ENCODE assay signal across 14 cellular contexts in the genomic region with DNA sequence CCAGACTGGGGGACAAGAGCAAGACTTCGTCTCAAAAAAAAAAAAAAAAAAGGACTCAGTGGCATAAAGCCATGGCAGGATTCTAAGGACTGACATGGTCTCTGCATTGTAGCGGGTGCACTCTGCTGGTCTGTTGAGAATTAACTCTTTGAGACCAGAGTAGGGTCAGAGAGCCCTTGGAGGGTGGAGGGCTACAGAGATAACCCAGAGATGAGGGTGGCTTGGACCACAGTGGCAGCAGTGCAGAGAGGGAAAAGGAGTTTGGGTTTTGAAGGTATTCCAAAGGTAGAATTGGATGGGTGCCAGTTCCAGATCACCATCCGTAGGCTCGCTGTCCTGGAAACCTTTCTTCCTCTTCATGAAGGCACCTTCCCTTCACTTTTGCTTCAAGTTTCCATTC. TPM values are rescaled to one million over a fixed set of nuclear protein-coding genes. Genes with fewer than 3 reads are reported as not detected.
DNase-seq lines count a peak whose midpoint lies in the region; ATAC-seq, FAIRE-seq and TF ChIP-seq lines count a peak whose summit lies in the region.
"Had no signal": no experiment of that assay in that cellular context is flagged by ENCODE, and none has a peak within 500 bp of the region (broad histone marks: within the 10 kb centered on the region; RNA-seq: fewer than 3 reads in every experiment).

No MANE protein-coding gene starts in this region.

- H4K20me1 ChIP-seq in Karpas-422 (ENCODE audit: insufficient read depth, low read depth, low read length) (no peaks in the 10 kb centered on the region), K562 (replicated peaks; ENCODE audit: control insufficient read depth, insufficient read depth, low read length) (no peaks in the 10 kb centered on the region)

- H3K4ac ChIP-seq in neuronal stem cell (ENCODE audit: low read length): no peak overlapping the region

- no peak overlapping the region for H3K23ac ChIP-seq in neuronal stem cell (ENCODE audit: low read depth, low read length, poor library complexity)

- peak overlapping the region; percentile 23 for H4K8ac ChIP-seq in neuronal stem cell (ENCODE audit: low read depth, low read length)

- H3K9me3 ChIP-seq in Karpas-422 (ENCODE audit: low read length) (no peaks in the 10 kb centered on the region), K562 (replicated peaks; ENCODE audit: control insufficient read depth, insufficient read depth, low read depth, low read length) (no peaks in the 10 kb centered on the region), neuronal stem cell (replicated peaks in 1 of 2; ENCODE audit: control insufficient read depth in 2 of 2, insufficient read depth in 1 of 2, low read depth in 1 of 2, low read length in 2 of 2) (no peaks in the 10 kb centered on the region)
- H3K9me3 ChIP-seq: A549 had no signal

- no peak for TF ChIP-seq CTCF in K562 (IDR thresholded peaks at IDR 0.05 in 2 of 3, conservative IDR thresholded peaks at IDR 0.05 in 1 of 3; ENCODE audit: insufficient read depth in 2 of 3, low read depth in 1 of 3, low read length in 3 of 3)

- no peak overlapping the region for H2AFZ ChIP-seq in Karpas-422 (ENCODE audit: low read length)
- no peak overlapping the region for H2AFZ ChIP-seq in K562 (ENCODE audit: low read depth, low read length)
- no peak overlapping the region for H2AFZ ChIP-seq in neuronal stem cell (ENCODE audit: low read length)

- no peak for ATAC-seq in K562
- ATAC-seq in stimulated activated naive B cell treated with anti-CD40 and anti-IgM and Interleukin-4, amounts not matched to agents 10 μg/mL and 1 μg/mL and 100 μg/mL, for 72 hours (replicated peaks): no peak
- ATAC-seq: A549; CD8-positive, alpha-beta T cell; left colon; stimulated activated naive CD8-positive, alpha-beta T cell treated with anti-CD3 and anti-CD28 coated beads, Interleukin-15, Interleukin-2, amounts not matched to agents 100 U/mL and 50 U/mL, for 24 hours had no signal

- H2AK5ac ChIP-seq in neuronal stem cell (ENCODE audit: low read depth, low read length): peak overlapping the region; percentile 68

- H3K27me3 Mint-ChIP-seq in activated CD4-positive, alpha-beta T cell treated with anti-CD3 and anti-CD28 coated beads, Interleukin-2, amount 10 ng/mL, durations not matched to agents 7 days and 5 days: peaks cover 6% of the 10 kb centered on the region
- H3K27me3 Mint-ChIP-seq in stimulated activated naive B cell treated with anti-CD40 and anti-IgM and Interleukin-4, amounts not matched to agents 10 μg/mL and 1 μg/mL and 100 μg/mL, for 72 hours: peaks cover 13 to 18% of the 10 kb centered on the region in 2 donors

- H3K4me3 ChIP-seq in Karpas-422 (ENCODE audit: low read length) (no peak overlapping the region), K562 (no peak overlapping the region), neuronal stem cell (ENCODE audit: low read length in 2 of 2) (no peak overlapping the region)

- TF ChIP-seq RAD21 in K562 (CRISPR knock-in tag; conservative IDR thresholded peaks at IDR 0.05 in 1 of 2, IDR thresholded peaks at IDR 0.05 in 1 of 2): no peak

- H3K27ac ChIP-seq in Karpas-422 (ENCODE audit: low read length): no peak overlapping the region
- no peak overlapping the region for H3K27ac ChIP-seq in K562 (ENCODE audit: extremely low read depth, low read depth, low read length)
- H3K27ac ChIP-seq in neuronal stem cell (replicated peaks; ENCODE audit: low read length): no peak overlapping the region

- H2BK5ac ChIP-seq in neuronal stem cell (ENCODE audit: low read length): no peak overlapping the region

- no TSS peak for BruUV-seq in K562 (replicated peaks; lab: Mats Ljungman, UMichigan)

- H2BK12ac ChIP-seq in neuronal stem cell (ENCODE audit: low read length): no peak overlapping the region

- H3K4me1 ChIP-seq in Karpas-422 (ENCODE audit: low read length) (peaks cover 11% of the 10 kb centered on the region), K562 (replicated peaks in 1 of 2; ENCODE audit: control insufficient read depth in 2 of 2, insufficient read depth in 2 of 2, low read length in 2 of 2) (peaks cover 5 to 18% of the 10 kb centered on the region in 2 experiments; a peak in 4 of 5 replicates), neuronal stem cell (ENCODE audit: control insufficient read depth in 2 of 2, insufficient read depth in 1 of 2, low read depth in 1 of 2, low read length in 2 of 2) (peaks cover 0 to 7% of the 10 kb centered on the region in 2 donors)

- H3K36me3 ChIP-seq in Karpas-422 (ENCODE audit: insufficient read depth, low read length) (no peaks in the 10 kb centered on the region), K562 (ENCODE audit: control insufficient read depth, insufficient read depth, low read length) (no peaks in the 10 kb centered on the region), neuronal stem cell (replicated peaks in 1 of 2; ENCODE audit: control insufficient read depth in 2 of 2, insufficient read depth in 2 of 2, low read length in 2 of 2) (no peaks in the 10 kb centered on the region)

- no peak overlapping the region for H3K18ac ChIP-seq in neuronal stem cell (ENCODE audit: low read length)

- no peak for TF ChIP-seq POLR2A in K562 (conservative IDR thresholded peaks at IDR 0.05)

- no peaks in the 10 kb centered on the region for H3K79me2 ChIP-seq in Karpas-422 (ENCODE audit: low read length)
- H3K79me2 ChIP-seq in K562 (ENCODE audit: control insufficient read depth, insufficient read depth, low read length): peaks cover 17% of the 10 kb centered on the region

- DNase-seq in activated CD4-positive, alpha-beta T cell treated with anti-CD3 and anti-CD28 coated beads, Interleukin-2, amount 10 ng/mL, durations not matched to agents 7 days and 5 days: no peak
- no peak for DNase-seq in activated CD4-positive, alpha-beta T cell treated with anti-CD3 and anti-CD28 coated beads, Interleukin-2, amount 50 U/mL, for 4 hours
- peak; percentile 80 for DNase-seq in Karpas-422
- DNase-seq in K562 (ENCODE audit: extremely low read depth in 1 of 4, low spot score in 3 of 4): no peak
- DNase-seq in neuronal stem cell (ENCODE audit: low spot score): no peak
- no peak for DNase-seq in stimulated activated CD4-positive, alpha-beta T cell treated with anti-CD3 and anti-CD28 coated beads, Interleukin-12 subunit alpha, Interleukin-12 subunit beta, amount 100 ng/mL, for 4 hours
- no peak for DNase-seq in GF-D8 (lab: John Stamatoyannopoulos, UW)
- DNase-seq in stimulated activated naive B cell treated with anti-CD40 and anti-IgM and Interleukin-4, amounts not matched to agents 10 μg/mL and 1 μg/mL and 100 μg/mL, for 72 hours: no peak
- DNase-seq: CD8-positive, alpha-beta T cell; foreskin fibroblast; NCI-H1048; stimulated activated naive CD8-positive, alpha-beta T cell treated with anti-CD3 and anti-CD28 coated beads, Interleukin-15, Interleukin-2, amounts not matched to agents 100 U/mL and 50 U/mL, for 24 hours had no signal

- CTCF ChIA-PET in activated CD4-positive, alpha-beta T cell treated with anti-CD3 and anti-CD28 coated beads, Interleukin-2, amount 10 ng/mL, durations not matched to agents 7 days and 5 days (lab: Charles Lee): interaction anchor here (1.2 kb wide), 1 partner anchor 244 kb away, joined by 3 read pairs; no protein-coding TSS in a partner anchor
- CTCF ChIA-PET in K562 (lab: Yijun Ruan, JAX; ENCODE audit: low intra/inter-chr PET ratio): no interaction called here

- no peaks in the 10 kb centered on the region for H3K9me1 ChIP-seq in K562 (ENCODE audit: control insufficient read depth, insufficient read depth, low read length)

- peaks cover 21% of the 10 kb centered on the region for H3K4me1 Mint-ChIP-seq in activated CD4-positive, alpha-beta T cell treated with anti-CD3 and anti-CD28 coated beads, Interleukin-2, amount 10 ng/mL, durations not matched to agents 7 days and 5 days
- H3K4me1 Mint-ChIP-seq in stimulated activated naive B cell treated with anti-CD40 and anti-IgM and Interleukin-4, amounts not matched to agents 10 μg/mL and 1 μg/mL and 100 μg/mL, for 72 hours: peaks cover 19 to 28% of the 10 kb centered on the region in 2 donors

- 0 out of 2 replicates have a peak overlapping the region, but pooled peaks have one; percentile 1 for H3K9ac ChIP-seq in Karpas-422 (ENCODE audit: low read length)
- H3K9ac ChIP-seq in K562 (ENCODE audit: insufficient read depth in 1 of 2, low read depth in 2 of 2, low read length in 2 of 2): no peak overlapping the region
- no peak overlapping the region for H3K9ac ChIP-seq in neuronal stem cell (ENCODE audit: low read depth, low read length, poor library complexity)

- H3K36me3 Mint-ChIP-seq in activated CD4-positive, alpha-beta T cell treated with anti-CD3 and anti-CD28 coated beads, Interleukin-2, amount 10 ng/mL, durations not matched to agents 7 days and 5 days (ENCODE audit: low read depth): no peaks in the 10 kb centered on the region
- H3K36me3 Mint-ChIP-seq in stimulated activated naive B cell treated with anti-CD40 and anti-IgM and Interleukin-4, amounts not matched to agents 10 μg/mL and 1 μg/mL and 100 μg/mL, for 72 hours: peaks cover 1 to 15% of the 10 kb centered on the region in 2 donors

- H3K27ac Mint-ChIP-seq in activated CD4-positive, alpha-beta T cell treated with anti-CD3 and anti-CD28 coated beads, Interleukin-2, amount 10 ng/mL, durations not matched to agents 7 days and 5 days: no peak overlapping the region
- H3K27ac Mint-ChIP-seq in stimulated activated naive B cell treated with anti-CD40 and anti-IgM and Interleukin-4, amounts not matched to agents 10 μg/mL and 1 μg/mL and 100 μg/mL, for 72 hours: no peak overlapping the region
- H3K27ac Mint-ChIP-seq: CD8-positive, alpha-beta T cell had no signal

- no peak overlapping the region for H2BK15ac ChIP-seq in neuronal stem cell (ENCODE audit: low read length)

- no peak for FAIRE-seq in K562 (lab: Jason Lieb, UNC)
- FAIRE-seq: A549 had no signal

- no peak overlapping the region for H4K91ac ChIP-seq in neuronal stem cell (ENCODE audit: low read depth, low read length, poor library complexity)

- POLR2A ChIA-PET in activated CD4-positive, alpha-beta T cell treated with anti-CD3 and anti-CD28 coated beads, Interleukin-2, amount 10 ng/mL, durations not matched to agents 7 days and 5 days (lab: Charles Lee): no interaction called here
- POLR2A ChIA-PET in K562 (lab: Yijun Ruan, JAX): interaction anchor here (0.7 to 0.8 kb wide), 2 partner anchors 20 to 127 kb away, joined by 3 read pairs; no protein-coding TSS in a partner anchor

- H3K4me2 ChIP-seq in Karpas-422 (ENCODE audit: low read depth, low read length, poor library complexity, severe bottlenecking) (no peak overlapping the region), K562 (ENCODE audit: insufficient read depth, low read length) (no peak overlapping the region; the same call in 1 of the 2 replicates), neuronal stem cell (ENCODE audit: insufficient read depth, low read length, poor library complexity, severe bottlenecking) (no peak overlapping the region)

- in situ Hi-C loops in K562 (cut with MboI): no loop called here

- no peak overlapping the region for H3K14ac ChIP-seq in neuronal stem cell (ENCODE audit: low read length)

- 79% methylated on average over 3 of the region's 4 CpGs for WGBS in K562 (ENCODE audit: insufficient coverage, low coverage, missing lambda C conversion rate)
- WGBS in neuronal stem cell (ENCODE audit: extremely low coverage in 2 of 2, insufficient read length in 2 of 2, insufficient replicate concordance in 1 of 2), 2 donors: no CpG with 5 or more reads among the region's 4 CpGs

- H3K27me3 ChIP-seq in Karpas-422 (ENCODE audit: low read length): no peaks in the 10 kb centered on the region
- no peaks in the 10 kb centered on the region for H3K27me3 ChIP-seq in K562 (ENCODE audit: control insufficient read depth in 2 of 2, insufficient read depth in 2 of 2, low read length in 2 of 2)
- no peaks in the 10 kb centered on the region for H3K27me3 ChIP-seq in neuronal stem cell (ENCODE audit: control insufficient read depth in 3 of 3, insufficient read depth in 3 of 3, low read depth in 1 of 3, low read length in 3 of 3)

- H3K79me1 ChIP-seq in neuronal stem cell (ENCODE audit: low read depth, low read length): peaks cover 7% of the 10 kb centered on the region

- no peak overlapping the region for H2BK120ac ChIP-seq in neuronal stem cell (ENCODE audit: low read depth, low read length)

- no peaks in the 10 kb centered on the region for H3K9me3 Mint-ChIP-seq in activated CD4-positive, alpha-beta T cell treated with anti-CD3 and anti-CD28 coated beads, Interleukin-2, amount 10 ng/mL, durations not matched to agents 7 days and 5 days
- peaks cover 0 to 1% of the 10 kb centered on the region in 2 donors for H3K9me3 Mint-ChIP-seq in stimulated activated naive B cell treated with anti-CD40 and anti-IgM and Interleukin-4, amounts not matched to agents 10 μg/mL and 1 μg/mL and 100 μg/mL, for 72 hours
- H3K9me3 Mint-ChIP-seq: CD8-positive, alpha-beta T cell had no signal

- no peak for TF ChIP-seq EP300 in K562 (IDR thresholded peaks at IDR 0.05; ENCODE audit: low read length)

- intact Hi-C loops in K562 (cut with micrococcal nuclease): no loop called here

- no peaks in the 10 kb centered on the region for H3K9me2 ChIP-seq in Karpas-422 (replicated peaks; ENCODE audit: insufficient read depth, low read length)

- H3K4me3 Mint-ChIP-seq in activated CD4-positive, alpha-beta T cell treated with anti-CD3 and anti-CD28 coated beads, Interleukin-2, amount 10 ng/mL, durations not matched to agents 7 days and 5 days: peak overlapping the region; percentile 93
- H3K4me3 Mint-ChIP-seq in stimulated activated naive B cell treated with anti-CD40 and anti-IgM and Interleukin-4, amounts not matched to agents 10 μg/mL and 1 μg/mL and 100 μg/mL, for 72 hours: peak overlapping the region in 1 of 2 donors; percentile 50

RNA-seq across cellular contexts. Expression of gene DYNC1H1, which starts 14.3 kb away (rescaled TPM):
- total RNA-seq in activated CD4-positive, alpha-beta T cell treated with anti-CD3 and anti-CD28 coated beads, Interleukin-2, amount 10 ng/mL, durations not matched to agents 7 days and 5 days: 100 to 1,000 TPM; 262 to 264 TPM
- total RNA-seq in Karpas-422 (2014; rRNA removed; shearing (Covaris generic); ENCODE audit: low replicate concordance): 240 and 340 TPM in 2 replicates
- 696 and 788 TPM in 2 replicates for total RNA-seq in K562 (2011; cell fraction: chromatin; rRNA removed; ENCODE audit: low replicate concordance)
- 257 and 323 TPM in 2 replicates for total RNA-seq in K562 (2011; cell fraction: nucleolus; rRNA removed)
- 362 and 396 TPM in 2 replicates for total RNA-seq in K562 (2011; cell fraction: nucleoplasm; rRNA removed)
- 193 and 202 TPM in 2 replicates for total RNA-seq in K562 (2014; rRNA removed)
- 126 and 128 TPM in 2 replicates for total RNA-seq in K562 (2014; rRNA removed; fragmentation: Illumina TruSeq; extraction: Trizol)
- 115 and 120 TPM in 2 replicates for total RNA-seq in K562 (2015; rRNA removed; fragmentation: Illumina TruSeq; extraction: Trizol)
- 320 and 335 TPM in 2 replicates for total RNA-seq in K562 (2021)
- 52.4 and 68.0 TPM in 2 replicates for polyA plus RNA-seq in K562 (2011; rRNA removed)
- 95.8 and 115 TPM in 2 replicates for polyA plus RNA-seq in K562 (2011; cell fraction: cytosol; rRNA removed)
- polyA plus RNA-seq in K562 (2011; cell fraction: nucleus; rRNA removed): 211 and 277 TPM in 2 replicates
- polyA plus RNA-seq in K562 (2012): 149 and 168 TPM in 2 replicates
- 144 and 150 TPM in 2 replicates for polyA plus RNA-seq in K562 (2014; fragmentation: Illumina TruSeq; extraction: Trizol)
- polyA plus RNA-seq in K562 (2014; fragmentation: Nextera tagmentation; extraction: Ambion mirVana): 10 to 100 TPM; 31.9 to 35.9 TPM
- 85.1 and 95.4 TPM in 2 replicates for polyA plus RNA-seq in K562 (2014; rRNA removed)
- 267 and 271 TPM in 2 replicates for polyA minus RNA-seq in K562 (2011; rRNA and poly(A)+ RNA removed)
- polyA minus RNA-seq in K562 (2011; cell fraction: cytosol; rRNA and poly(A)+ RNA removed): 299 and 452 TPM in 2 replicates
- polyA minus RNA-seq in K562 (2011; cell fraction: nucleus; rRNA and poly(A)+ RNA removed): 110 and 238 TPM in 2 replicates
- 54.3 TPM for polyA plus RNA-seq in neuronal stem cell (2013, experiment 1 of 2)
- polyA plus RNA-seq in neuronal stem cell (2013, experiment 2 of 2): 50.1 TPM
